In the genomic region with DNA sequence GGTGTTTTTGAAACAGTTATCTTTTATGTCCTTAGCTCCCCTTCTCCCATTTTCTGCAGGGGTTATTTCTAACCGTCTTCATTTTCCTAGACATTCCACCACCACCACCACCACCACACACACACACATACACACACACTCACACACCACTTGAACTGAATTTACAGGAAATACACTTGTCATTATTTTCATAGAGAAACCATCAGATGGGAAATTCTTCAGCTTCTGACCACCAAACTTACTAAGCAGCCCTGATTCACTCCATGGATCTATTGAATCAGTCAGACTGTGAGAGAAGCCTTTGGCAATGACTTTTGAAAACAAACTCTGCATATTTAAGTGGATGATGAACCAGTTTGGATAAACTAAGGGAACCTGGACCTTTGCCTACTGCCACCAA, we compare ENCODE assay signal across 25 cellular contexts.
A peak's percentile ranks its signal among the peaks of the same experiment; 100 is the strongest.
DNase-seq lines count a peak whose midpoint lies in the region; ATAC-seq and TF ChIP-seq lines count a peak whose summit lies in the region.
"Had no signal": no experiment of that assay in that cellular context is flagged by ENCODE, and none has a peak within 500 bp of the region (broad histone marks: within the 10 kb centered on the region; RNA-seq: fewer than 3 reads in every experiment).

No MANE protein-coding gene starts in this region.

- H3K27me3 Mint-ChIP-seq in activated CD4-positive, alpha-beta T cell treated with anti-CD3 and anti-CD28 coated beads for 36 hours: no peaks in the 10 kb centered on the region
- H3K27me3 Mint-ChIP-seq in activated CD4-positive, alpha-beta T cell treated with anti-CD3 and anti-CD28 coated beads, Interleukin-2, amount 10 ng/mL, durations not matched to agents 7 days and 5 days: peaks cover 4% of the 10 kb centered on the region
- H3K27me3 Mint-ChIP-seq: B cell had no signal

- peaks cover 8% of the 10 kb centered on the region for H3K9me3 Mint-ChIP-seq in activated CD4-positive, alpha-beta T cell treated with anti-CD3 and anti-CD28 coated beads for 36 hours (ENCODE audit: low read depth)
- H3K9me3 Mint-ChIP-seq in activated CD4-positive, alpha-beta T cell treated with anti-CD3 and anti-CD28 coated beads, Interleukin-2, amount 10 ng/mL, durations not matched to agents 7 days and 5 days: no peaks in the 10 kb centered on the region

- no peaks in the 10 kb centered on the region for H3K36me3 Mint-ChIP-seq in activated CD4-positive, alpha-beta T cell treated with anti-CD3 and anti-CD28 coated beads for 36 hours (ENCODE audit: low read depth)
- no peaks in the 10 kb centered on the region for H3K36me3 Mint-ChIP-seq in activated CD4-positive, alpha-beta T cell treated with anti-CD3 and anti-CD28 coated beads, Interleukin-2, amount 10 ng/mL, durations not matched to agents 7 days and 5 days (ENCODE audit: low read depth)
- H3K36me3 Mint-ChIP-seq: CD8-positive, alpha-beta T cell had no signal

- H3K9me3 ChIP-seq in aorta (ENCODE audit: control insufficient read depth, low read length) (no peaks in the 10 kb centered on the region), left lung (peaks cover 0 to 22% of the 10 kb centered on the region in 2 donors)
- H3K9me3 ChIP-seq: Caco-2, MG63 had no signal

- H3K4me3 ChIP-seq in astrocyte of the spinal cord (ENCODE audit: low read depth, low read length) (no peak overlapping the region), fibroblast of the aortic adventitia (ENCODE audit: low read depth, low read length) (no peak overlapping the region), aorta (ENCODE audit: low read length in 2 of 2) (no peak overlapping the region), left lung (no peak overlapping the region)
- H3K4me3 ChIP-seq: GM12878, MG63 had no signal

- H3K4me1 ChIP-seq in aorta (ENCODE audit: control insufficient read depth in 1 of 2, insufficient read depth in 2 of 2, low read length in 2 of 2) (no peaks in the 10 kb centered on the region), left lung (no peaks in the 10 kb centered on the region)
- H3K4me1 ChIP-seq: Caco-2 had no signal

- CTCF ChIA-PET in activated CD4-positive, alpha-beta T cell treated with anti-CD3 and anti-CD28 coated beads for 36 hours (lab: Charles Lee): no interaction called here
- CTCF ChIA-PET in activated CD4-positive, alpha-beta T cell treated with anti-CD3 and anti-CD28 coated beads, Interleukin-2, amount 10 ng/mL, durations not matched to agents 7 days and 5 days (lab: Charles Lee): no interaction called here

- no peak overlapping the region for H3K27ac Mint-ChIP-seq in activated CD4-positive, alpha-beta T cell treated with anti-CD3 and anti-CD28 coated beads for 36 hours
- no peak overlapping the region for H3K27ac Mint-ChIP-seq in activated CD4-positive, alpha-beta T cell treated with anti-CD3 and anti-CD28 coated beads, Interleukin-2, amount 10 ng/mL, durations not matched to agents 7 days and 5 days
- H3K27ac Mint-ChIP-seq: B cell; CD8-positive, alpha-beta T cell had no signal

- in situ Hi-C loops in astrocyte of the spinal cord (cut with HindIII; ENCODE audit: low sequenced_read_pairs): no loop called here

- no peaks in the 10 kb centered on the region for H3K4me1 Mint-ChIP-seq in activated CD4-positive, alpha-beta T cell treated with anti-CD3 and anti-CD28 coated beads for 36 hours
- no peaks in the 10 kb centered on the region for H3K4me1 Mint-ChIP-seq in activated CD4-positive, alpha-beta T cell treated with anti-CD3 and anti-CD28 coated beads, Interleukin-2, amount 10 ng/mL, durations not matched to agents 7 days and 5 days
- H3K4me1 Mint-ChIP-seq: B cell had no signal

- peak; percentile 6 for DNase-seq in activated CD4-positive, alpha-beta T cell treated with anti-CD3 and anti-CD28 coated beads for 36 hours
- DNase-seq in activated CD4-positive, alpha-beta T cell treated with anti-CD3 and anti-CD28 coated beads, Interleukin-2, amount 10 ng/mL, durations not matched to agents 7 days and 5 days: no peak
- peak; percentile 72 for DNase-seq in astrocyte of the spinal cord (ENCODE audit: low read depth, low spot score)
- DNase-seq in fibroblast of the aortic adventitia (ENCODE audit: low read depth): peak; percentile 27
- DNase-seq in aorta: no peak
- DNase-seq in NCI-H187 treated with DMSO at 0.1 percent for 48 hours (lab: John Stamatoyannopoulos, UW): no peak
- DNase-seq in left lung: no peak
- DNase-seq: Caco-2; CD8-positive, alpha-beta T cell; EL; GDM1; KBM-7; MG63; NCI-H1105 treated with DMSO at 0.1 percent for 48 hours; NCI-H146; NCI-H2029; NCI-H446; NCI-H524 treated with DMSO at 0.1 percent for 48 hours; NCI-H774; SIG-M5 had no signal

- WGBS in aorta, 2 donors: 88 to 93% methylated on average over 1 of the region's 1 CpG

- no peaks in the 10 kb centered on the region for H3K27me3 ChIP-seq in aorta (ENCODE audit: control insufficient read depth in 1 of 2, insufficient read depth in 2 of 2, low read length in 1 of 2)
- no peaks in the 10 kb centered on the region for H3K27me3 ChIP-seq in left lung
- H3K27me3 ChIP-seq: MG63 had no signal

- POLR2A ChIA-PET in activated CD4-positive, alpha-beta T cell treated with anti-CD3 and anti-CD28 coated beads for 36 hours (lab: Charles Lee): no interaction called here
- POLR2A ChIA-PET in activated CD4-positive, alpha-beta T cell treated with anti-CD3 and anti-CD28 coated beads, Interleukin-2, amount 10 ng/mL, durations not matched to agents 7 days and 5 days (lab: Charles Lee): no interaction called here

- H3K36me3 ChIP-seq in aorta (ENCODE audit: control insufficient read depth in 1 of 2, insufficient read depth in 2 of 2, low read length in 1 of 2) (no peaks in the 10 kb centered on the region), left lung (no peaks in the 10 kb centered on the region)
- H3K36me3 ChIP-seq: MG63 had no signal

- no peak overlapping the region for H3K4me3 Mint-ChIP-seq in activated CD4-positive, alpha-beta T cell treated with anti-CD3 and anti-CD28 coated beads for 36 hours
- H3K4me3 Mint-ChIP-seq in activated CD4-positive, alpha-beta T cell treated with anti-CD3 and anti-CD28 coated beads, Interleukin-2, amount 10 ng/mL, durations not matched to agents 7 days and 5 days: no peak overlapping the region
- H3K4me3 Mint-ChIP-seq: B cell; CD8-positive, alpha-beta T cell had no signal

- TF ChIP-seq CTCF in astrocyte of the spinal cord (IDR thresholded peaks at IDR 0.05; ENCODE audit: low read depth, low read length): no peak
- no peak for TF ChIP-seq CTCF in fibroblast of the aortic adventitia (IDR thresholded peaks at IDR 0.05; ENCODE audit: insufficient read depth, low read length)
- TF ChIP-seq CTCF in left lung (IDR thresholded peaks at IDR 0.05): no peak

- intact Hi-C loops in activated CD4-positive, alpha-beta T cell treated with anti-CD3 and anti-CD28 coated beads for 36 hours (cut with DNase I, micrococcal nuclease): no loop called here
- intact Hi-C loops in aorta (cut with DNase I): no loop called here
- intact Hi-C loops in left lung (cut with DNase I): no loop called here

- H3K27ac ChIP-seq in aorta (ENCODE audit: low read depth in 1 of 2, low read length in 2 of 2): no peak overlapping the region
- no peak overlapping the region for H3K27ac ChIP-seq in left lung
- H3K27ac ChIP-seq: 22Rv1, C4-2B had no signal

- ATAC-seq in activated CD4-positive, alpha-beta T cell treated with anti-CD3 and anti-CD28 coated beads for 36 hours: no peak
- ATAC-seq in aorta (ENCODE audit: low FRiP score): no peak
- no peak for ATAC-seq in left lung
- ATAC-seq: CD8-positive, alpha-beta T cell; GM12878; HCT116 had no signal

Comparison
In these comparisons a context has a peak if more than half of its experiments do, and no peak if none do; other contexts are left out.
1. DNase-seq: peak in activated CD4-positive, alpha-beta T cell treated with anti-CD3 and anti-CD28 coated beads for 36 hours (single experiment), astrocyte of the spinal cord (single experiment) and fibroblast of the aortic adventitia (single experiment); none in activated CD4-positive, alpha-beta T cell treated with anti-CD3 and anti-CD28 coated beads, Interleukin-2, amount 10 ng/mL, durations not matched to agents 7 days and 5 days (single experiment), aorta (0 of 2), NCI-H187 treated with DMSO at 0.1 percent for 48 hours (single experiment) and left lung (0 of 2).